10 cellular contexts compared by ENCODE assay signal in genomic region chr12:4293299-4293941, GRCh38. TPM values are rescaled to one million over a fixed set of nuclear protein-coding genes. Genes with fewer than 3 reads are reported as not detected.
DNase-seq lines count a peak whose midpoint lies in the region; ATAC-seq, FAIRE-seq and TF ChIP-seq lines count a peak whose summit lies in the region.
"Had no signal": no experiment of that assay in that cellular context is flagged by ENCODE, and none has a peak within 500 bp of the region (broad histone marks: within the 10 kb centered on the region; RNA-seq: fewer than 3 reads in every experiment).

No MANE protein-coding gene starts in this region.

- no peak overlapping the region for H3K9ac ChIP-seq in GM12878 (ENCODE audit: control insufficient read depth, insufficient read depth, low read length)

- RAD21 ChIA-PET in GM12878 (lab: Charles Lee; ENCODE audit: unreplicated experiment): interaction anchor here (0.8 kb wide), 1 partner anchor 12 kb away, joined by 4 read pairs; no protein-coding TSS in a partner anchor

- no TSS peak for BruUV-seq in GM12878 (replicated peaks; lab: Mats Ljungman, UMichigan)

- in situ Hi-C loops in GM12878 (cut with MboI): no loop called here

- no peak for TF ChIP-seq CTCF in GM12878 (IDR thresholded peaks at IDR 0.05 in 2 of 3, conservative IDR thresholded peaks at IDR 0.05 in 1 of 3; ENCODE audit: control insufficient read depth in 2 of 3, extremely low read depth in 1 of 3, insufficient read depth in 1 of 3, low read depth in 3 of 3, low read length in 3 of 3)

- H3K27ac Mint-ChIP-seq in CD4-positive, CD25-positive, alpha-beta regulatory T cell: peak overlapping the region; percentile 94 to 97 (median 97)
- H3K27ac Mint-ChIP-seq in T-helper 2 cell treated with Interferon-gamma antibody and Interleukin-4, amounts not matched to agents 5 μg/mL and 100 μg/mL, for 36 hours: peak overlapping the region; percentile 76
- H3K27ac Mint-ChIP-seq in natural killer cell treated with Interleukin-12 subunit alpha and Interleukin-12 subunit beta and Interleukin-15 and Interleukin-18, amount 100 ng/mL, for 72 hours: peak overlapping the region; percentile 88 to 89

- SMC1A ChIA-PET in GM12878 (lab: Charles Lee; ENCODE audit: uncharacterized antibody, unreplicated experiment): interaction anchor here (1.2 kb wide), 1 partner anchor 329 kb away, joined by 3 read pairs; no protein-coding TSS in a partner anchor

- H3K36me3 ChIP-seq in CD4-positive, CD25-positive, alpha-beta regulatory T cell (ENCODE audit: control insufficient read depth, insufficient read depth, low read length): peaks cover 95% of the 10 kb centered on the region
- peaks cover 39 to 43% of the 10 kb centered on the region in 2 experiments for H3K36me3 ChIP-seq in GM12878 (ENCODE audit: control insufficient read depth in 2 of 2, insufficient read depth in 2 of 2, low read length in 1 of 2)

- intact Hi-C loops in GM12878 (cut with micrococcal nuclease; ENCODE audit: unreplicated experiment): no loop called here

- H3K9me3 ChIP-seq in CD4-positive, CD25-positive, alpha-beta regulatory T cell (ENCODE audit: control insufficient read depth in 2 of 2, low read length in 2 of 2): no peaks in the 10 kb centered on the region
- H3K9me3 ChIP-seq in GM12878 (replicated peaks; ENCODE audit: control insufficient read depth, insufficient read depth, low read length): no peaks in the 10 kb centered on the region

- no peak for FAIRE-seq in GM12878 (lab: Jason Lieb, UNC)

- TF ChIP-seq POLR2A in GM12878 (IDR thresholded peaks at IDR 0.05; ENCODE audit: low read depth, low read length): no peak; the same call in 1 of the 2 replicates

- peak overlapping the region; percentile 70 for H3K27ac ChIP-seq in CD4-positive, CD25-positive, alpha-beta regulatory T cell (ENCODE audit: insufficient read depth, low read length, poor library complexity, severe bottlenecking)
- H3K27ac ChIP-seq in GM12878 (ENCODE audit: control insufficient read depth, insufficient read depth): no peak overlapping the region
- H3K27ac ChIP-seq: RWPE1 had no signal

- no peak for TF ChIP-seq EP300 in GM12878 (IDR thresholded peaks at IDR 0.05; ENCODE audit: borderline replicate concordance in 1 of 2, control insufficient read depth in 1 of 2, low read depth in 2 of 2, low read length in 2 of 2)

- WGBS in GM12878 (ENCODE audit: insufficient coverage, insufficient replicate concordance, low lambda C conversion rate, missing lambda C conversion rate): 97% methylated on average over 14 of the region's 14 CpGs

- H3K27me3 ChIP-seq in CD4-positive, CD25-positive, alpha-beta regulatory T cell (ENCODE audit: control insufficient read depth, insufficient read depth, low read length): no peaks in the 10 kb centered on the region
- H3K27me3 ChIP-seq in GM12878 (replicated peaks in 1 of 2; ENCODE audit: control insufficient read depth in 2 of 2, insufficient read depth in 2 of 2, low read length in 1 of 2): no peaks in the 10 kb centered on the region

- H3K79me2 ChIP-seq in GM12878 (ENCODE audit: control insufficient read depth, insufficient read depth, low read length): peaks cover 32% of the 10 kb centered on the region

- peak overlapping the region; percentile 73 to 81 (median 79) for H3K4me3 Mint-ChIP-seq in CD4-positive, CD25-positive, alpha-beta regulatory T cell
- peak overlapping the region; percentile 33 for H3K4me3 Mint-ChIP-seq in T-helper 2 cell treated with Interferon-gamma antibody and Interleukin-4, amounts not matched to agents 5 μg/mL and 100 μg/mL, for 36 hours
- H3K4me3 Mint-ChIP-seq in natural killer cell treated with Interleukin-12 subunit alpha and Interleukin-12 subunit beta and Interleukin-15 and Interleukin-18, amount 100 ng/mL, for 72 hours: peak overlapping the region; percentile 82

- CTCF ChIA-PET in GM12878 (lab: Yijun Ruan, JAX): interaction anchor here (0.6 kb wide), 1 partner anchor 30 kb away, joined by 3 read pairs; no protein-coding TSS in a partner anchor

- peak; percentile 43 to 54 for ATAC-seq in CD4-positive, CD25-positive, alpha-beta regulatory T cell (ENCODE audit: low read depth in 2 of 2)
- ATAC-seq in GM12878: no peak
- ATAC-seq in natural killer cell treated with Interleukin-12 subunit alpha and Interleukin-12 subunit beta and Interleukin-15 and Interleukin-18, amount 100 ng/mL, for 72 hours: peak; percentile 80 to 84
- no peak for ATAC-seq in HG03457 (IDR thresholded peaks at IDR 0.05; ENCODE audit: unreplicated experiment)

- no peaks in the 10 kb centered on the region for H3K9me3 Mint-ChIP-seq in CD4-positive, CD25-positive, alpha-beta regulatory T cell
- no peaks in the 10 kb centered on the region for H3K9me3 Mint-ChIP-seq in T-helper 2 cell treated with Interferon-gamma antibody and Interleukin-4, amounts not matched to agents 5 μg/mL and 100 μg/mL, for 36 hours
- no peaks in the 10 kb centered on the region for H3K9me3 Mint-ChIP-seq in natural killer cell treated with Interleukin-12 subunit alpha and Interleukin-12 subunit beta and Interleukin-15 and Interleukin-18, amount 100 ng/mL, for 72 hours

- H3K36me3 Mint-ChIP-seq in CD4-positive, CD25-positive, alpha-beta regulatory T cell: peaks cover 58% of the 10 kb centered on the region
- H3K36me3 Mint-ChIP-seq in T-helper 2 cell treated with Interferon-gamma antibody and Interleukin-4, amounts not matched to agents 5 μg/mL and 100 μg/mL, for 36 hours (ENCODE audit: low read depth): peaks cover 88% of the 10 kb centered on the region
- H3K36me3 Mint-ChIP-seq in natural killer cell treated with Interleukin-12 subunit alpha and Interleukin-12 subunit beta and Interleukin-15 and Interleukin-18, amount 100 ng/mL, for 72 hours: peaks cover 67% of the 10 kb centered on the region

- peaks cover 39 to 80% (median 54%) of the 10 kb centered on the region in 4 donors for H3K4me1 Mint-ChIP-seq in CD4-positive, CD25-positive, alpha-beta regulatory T cell
- peaks cover 51% of the 10 kb centered on the region for H3K4me1 Mint-ChIP-seq in T-helper 2 cell treated with Interferon-gamma antibody and Interleukin-4, amounts not matched to agents 5 μg/mL and 100 μg/mL, for 36 hours (ENCODE audit: low read depth)
- H3K4me1 Mint-ChIP-seq in natural killer cell treated with Interleukin-12 subunit alpha and Interleukin-12 subunit beta and Interleukin-15 and Interleukin-18, amount 100 ng/mL, for 72 hours (ENCODE audit: low read depth in 2 of 2): peaks cover 72 to 78% of the 10 kb centered on the region in 2 donors

- H3K4me1 ChIP-seq in CD4-positive, CD25-positive, alpha-beta regulatory T cell (ENCODE audit: control insufficient read depth, insufficient read depth, low read length, poor library complexity, severe bottlenecking): peaks cover 54% of the 10 kb centered on the region
- no peaks in the 10 kb centered on the region for H3K4me1 ChIP-seq in GM12878 (ENCODE audit: control insufficient read depth, insufficient read depth, low read length)

- peak overlapping the region; percentile 63 for H3K4me3 ChIP-seq in CD4-positive, CD25-positive, alpha-beta regulatory T cell (ENCODE audit: low read depth, low read length)
- H3K4me3 ChIP-seq in GM12878: no peak overlapping the region

- DNase-seq in CD4-positive, CD25-positive, alpha-beta regulatory T cell: no peak
- DNase-seq in T-helper 2 cell treated with Interferon-gamma antibody and Interleukin-4, amounts not matched to agents 5 μg/mL and 100 μg/mL, for 36 hours (ENCODE audit: low spot score): peak; percentile 41
- no peak for DNase-seq in GM12878 (ENCODE audit: low read depth, low spot score)
- DNase-seq in natural killer cell treated with Interleukin-12 subunit alpha and Interleukin-12 subunit beta and Interleukin-15 and Interleukin-18, amount 100 ng/mL, for 72 hours (ENCODE audit: low spot score): no peak
- no peak for DNase-seq in epidermal melanocyte (ENCODE audit: insufficient read length, low spot score)
- no peak for DNase-seq in Ammon's horn (ENCODE audit: low spot score)
- no peak for DNase-seq in SHP77 treated with DMSO at 0.1 percent for 48 hours (lab: John Stamatoyannopoulos, UW)
- DNase-seq: NCI-H2081 had no signal

- peaks cover 6% of the 10 kb centered on the region for H4K20me1 ChIP-seq in GM12878 (ENCODE audit: control insufficient read depth, insufficient read depth)

- no peak overlapping the region for H3K4me2 ChIP-seq in GM12878 (ENCODE audit: control insufficient read depth, insufficient read depth)

- H3K27me3 Mint-ChIP-seq in CD4-positive, CD25-positive, alpha-beta regulatory T cell: no peaks in the 10 kb centered on the region
- H3K27me3 Mint-ChIP-seq in T-helper 2 cell treated with Interferon-gamma antibody and Interleukin-4, amounts not matched to agents 5 μg/mL and 100 μg/mL, for 36 hours (ENCODE audit: low read depth): no peaks in the 10 kb centered on the region
- no peaks in the 10 kb centered on the region for H3K27me3 Mint-ChIP-seq in natural killer cell treated with Interleukin-12 subunit alpha and Interleukin-12 subunit beta and Interleukin-15 and Interleukin-18, amount 100 ng/mL, for 72 hours

- no peak overlapping the region for H2AFZ ChIP-seq in GM12878 (ENCODE audit: control insufficient read depth, low read depth, low read length)

- POLR2A ChIA-PET in GM12878 (lab: Charles Lee): interaction anchor here (0.6 to 1.3 kb wide), 5 partner anchors 22 to 143 kb away, joined by 3 to 5 read pairs (median 4); no protein-coding TSS in a partner anchor

- TF ChIP-seq RAD21 in GM12878 (IDR thresholded peaks at IDR 0.05; ENCODE audit: insufficient read depth, low read depth, low read length): no peak

RNA-seq across cellular contexts. Expression of gene CCND2, which starts 19.9 kb away (rescaled TPM):
- 206 TPM for total RNA-seq in CD4-positive, CD25-positive, alpha-beta regulatory T cell
- 10 to 100 TPM; 51.8 to 67.1 (median 62.9) TPM for polyA plus RNA-seq in CD4-positive, CD25-positive, alpha-beta regulatory T cell
- total RNA-seq in GM12878 (2013; cell fraction: nucleolus; rRNA removed): 335 and 378 TPM in 2 replicates
- 141 and 159 TPM in 2 replicates for total RNA-seq in GM12878 (2014; rRNA removed)
- total RNA-seq in GM12878 (2014; rRNA removed; fragmentation: Illumina TruSeq; extraction: Trizol): 162 and 163 TPM in 2 replicates
- 248 and 260 TPM in 2 replicates for total RNA-seq in GM12878 (2021)
- 36.8 TPM for polyA plus RNA-seq in GM12878 (2011; ENCODE audit: low read depth)
- 256 and 263 TPM in 2 replicates for polyA plus RNA-seq in GM12878 (2011; rRNA removed)
- polyA plus RNA-seq in GM12878 (2011; cell fraction: cytosol; rRNA removed): 171 and 198 TPM in 2 replicates
- polyA plus RNA-seq in GM12878 (2011; cell fraction: nucleus; rRNA removed): 186 and 241 TPM in 2 replicates
- polyA plus RNA-seq in GM12878 (2012): 55.9 and 67.6 TPM in 2 replicates
- 37.5 and 44.7 TPM in 2 replicates for polyA plus RNA-seq in GM12878 (2014; fragmentation: Illumina TruSeq; extraction: Trizol)
- 100 to 1,000 TPM in 1 of 2 experiments, 10 to 100 TPM in 1; 30.1 to 100 TPM for polyA plus RNA-seq in GM12878 (2014; fragmentation: Nextera tagmentation; extraction: Ambion mirVana)
- 73.6 and 78.9 TPM in 2 replicates for polyA plus RNA-seq in GM12878 (2014; rRNA removed)
- polyA plus RNA-seq in GM12878 (2016; fragmentation: Nextera tagmentation; extraction: Ambion mirVana): 100 to 1,000 TPM; 183 to 200 TPM
- 651 and 710 TPM in 2 replicates for polyA minus RNA-seq in GM12878 (2011; rRNA and poly(A)+ RNA removed)
- polyA minus RNA-seq in GM12878 (2011; cell fraction: cytosol; rRNA and poly(A)+ RNA removed): 245 and 274 TPM in 2 replicates
- polyA minus RNA-seq in GM12878 (2011; cell fraction: nucleus; rRNA and poly(A)+ RNA removed): 123 and 187 TPM in 2 replicates
- total RNA-seq in natural killer cell treated with Interleukin-12 subunit alpha and Interleukin-12 subunit beta and Interleukin-15 and Interleukin-18, amount 100 ng/mL, for 72 hours: 1,000 to 10,000 TPM in 1 of 2 donors, 100 to 1,000 TPM in 1; 942 to 1,190 TPM

RNA-seq across cellular contexts. Expression of gene TIGAR, which starts 27.6 kb away (rescaled TPM):
- total RNA-seq in CD4-positive, CD25-positive, alpha-beta regulatory T cell: 13.3 TPM
- 1 to 10 TPM; 2.1 to 7.1 (median 5.6) TPM for polyA plus RNA-seq in CD4-positive, CD25-positive, alpha-beta regulatory T cell
- total RNA-seq in GM12878 (2013; cell fraction: nucleolus; rRNA removed): 3.7 and 4.3 TPM in 2 replicates
- total RNA-seq in GM12878 (2014; rRNA removed) (8.7 and 10.6 TPM in 2 replicates), GM12878 (2014; rRNA removed; fragmentation: Illumina TruSeq; extraction: Trizol) (10.4 and 10.7 TPM in 2 replicates), GM12878 (2021) (7.6 and 11.5 TPM in 2 replicates)
- polyA plus RNA-seq in GM12878 (2011; ENCODE audit: low read depth): 5.8 TPM
- polyA plus RNA-seq in GM12878 (2011; rRNA removed) (10.1 and 39.4 TPM in 2 replicates), GM12878 (2014; fragmentation: Illumina TruSeq; extraction: Trizol) (18.9 and 21.8 TPM in 2 replicates), GM12878 (2014; fragmentation: Nextera tagmentation; extraction: Ambion mirVana) (10 to 100 TPM; 32.9 to 45.7 TPM), GM12878 (2014; rRNA removed) (14.1 and 15.9 TPM in 2 replicates), GM12878 (2016; fragmentation: Nextera tagmentation; extraction: Ambion mirVana) (10 to 100 TPM; 39.0 to 40.6 TPM)
- polyA plus RNA-seq in GM12878 (2011; cell fraction: cytosol; rRNA removed): 4.1 and 5.4 TPM in 2 replicates
- 3.6 and 4.6 TPM in 2 replicates for polyA plus RNA-seq in GM12878 (2011; cell fraction: nucleus; rRNA removed)
- 7.6 and 8.1 TPM in 2 replicates for polyA plus RNA-seq in GM12878 (2012)
- polyA minus RNA-seq in GM12878 (2011; rRNA and poly(A)+ RNA removed): 2.7 and 3.1 TPM in 2 replicates
- 0.67 and 1.2 TPM in 2 replicates for polyA minus RNA-seq in GM12878 (2011; cell fraction: cytosol; rRNA and poly(A)+ RNA removed)
- 2.2 and 5.0 TPM in 2 replicates for polyA minus RNA-seq in GM12878 (2011; cell fraction: nucleus; rRNA and poly(A)+ RNA removed)
- total RNA-seq in natural killer cell treated with Interleukin-12 subunit alpha and Interleukin-12 subunit beta and Interleukin-15 and Interleukin-18, amount 100 ng/mL, for 72 hours: 10 to 100 TPM in 1 of 2 donors, 1 to 10 TPM in 1; 7.4 to 10.2 TPM

Comparison
In these comparisons a context has a peak if more than half of its experiments do, and no peak if none do; other contexts are left out.
1. ATAC-seq: peak in CD4-positive, CD25-positive, alpha-beta regulatory T cell (2 of 2) and natural killer cell treated with Interleukin-12 subunit alpha and Interleukin-12 subunit beta and Interleukin-15 and Interleukin-18, amount 100 ng/mL, for 72 hours (2 of 2); none in GM12878 (single experiment) and HG03457 (single experiment).
2. Peak in every context shown above with its lines, with median percentiles within 50 percentile points of each other: H3K27ac Mint-ChIP-seq and H3K4me3 Mint-ChIP-seq.